Comparison of ENCODE assay signal across 26 cellular contexts in the genomic region with DNA sequence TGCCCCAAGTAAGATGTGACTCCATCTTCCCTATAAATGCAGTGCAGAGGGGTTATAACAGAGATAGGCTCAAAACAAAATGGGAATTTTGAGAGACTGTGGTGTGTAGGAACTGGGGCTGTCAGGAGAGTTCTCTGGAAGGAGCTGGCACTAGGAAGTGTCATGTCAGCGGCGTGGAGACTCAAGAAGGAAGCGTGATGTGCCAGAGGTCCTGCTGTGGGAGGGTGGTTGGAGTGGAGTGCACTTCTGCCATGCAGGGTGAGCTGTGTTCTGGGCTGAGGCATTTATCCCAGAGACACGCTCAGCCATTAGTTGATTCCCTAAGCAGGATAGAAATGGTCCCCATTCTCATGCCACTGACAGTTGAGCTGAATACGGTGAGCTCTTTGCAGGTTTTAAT.
"Had no signal": no experiment of that assay in that cellular context is flagged by ENCODE, and none has a peak within 500 bp of the region (broad histone marks: within the 10 kb centered on the region; RNA-seq: fewer than 3 reads in every experiment).

No MANE protein-coding gene starts in this region.

- H3K4me1 ChIP-seq: left lung, pancreas, prostate gland, sigmoid colon, spleen, suprapubic skin, tibial artery, uterus had no signal

- H3K27ac ChIP-seq: left lung, pancreas, prostate gland, sigmoid colon, spleen, suprapubic skin, thoracic aorta, tibial artery, uterus had no signal

- H3K9me3 ChIP-seq: prostate gland had no signal

- H3K27me3 ChIP-seq: left lung, pancreas, sigmoid colon, spleen, suprapubic skin, tibial artery, uterus had no signal

- H3K4me3 ChIP-seq: left lung, lung, mucosa of descending colon, pancreas, prostate gland, sigmoid colon, spleen, suprapubic skin, thoracic aorta, tibial artery, uterus had no signal

- ATAC-seq: left colon; left lung; mucosa of descending colon; naive thymus-derived CD4-positive, alpha-beta T cell; natural killer cell treated with Interleukin-12 subunit alpha and Interleukin-12 subunit beta and Interleukin-15 and Interleukin-18, amount 100 ng/mL, for 72 hours; pancreas; right cardiac atrium; stimulated activated effector memory CD8-positive, alpha-beta T cell treated with anti-CD3 and anti-CD28 coated beads, Interleukin-12 subunit alpha, Interleukin-12 subunit beta, amount 100 ng/mL, for 72 hours had no signal

- H3K36me3 ChIP-seq: pancreas, prostate gland, sigmoid colon, suprapubic skin, thoracic aorta, tibial artery, uterus had no signal

- DNase-seq: immature natural killer cell; kidney; left colon; left lung; mesendoderm; midbrain; mucosa of descending colon; naive thymus-derived CD4-positive, alpha-beta T cell; pancreas; posterior cingulate gyrus; retina; right cardiac atrium; sigmoid colon; small intestine; spleen; stimulated activated CD4-positive, alpha-beta T cell treated with anti-CD3 and anti-CD28 coated beads, Interleukin-4, amount 100 ng/mL, for 24 hours; stimulated activated naive CD4-positive, alpha-beta T cell; tibial artery; trophoblast cell; uterus had no signal
